In genomic region chr9:114681594-114682332, GRCh38 we compare ENCODE assay signal across 8 cellular contexts. TPM values are rescaled to one million over a fixed set of nuclear protein-coding genes. Genes with fewer than 3 reads are reported as not detected.
DNase-seq lines count a peak whose midpoint lies in the region; ATAC-seq, FAIRE-seq and TF ChIP-seq lines count a peak whose summit lies in the region.

Gene TEX48 (minus strand): TSS chr9:114682192. CDS start chr9:114671723, 10,469 bp downstream.

- DNase-seq in BE2C (peak; percentile 60), GM19239 (ENCODE audit: insufficient read length, low spot score) (peak; percentile 51), NCI-H774 (lab: John Stamatoyannopoulos, UW) (peak; percentile 15), midbrain (lab: John Stamatoyannopoulos, UW) (peak; percentile 30)
- DNase-seq in activated CD4-positive, alpha-beta T cell treated with anti-CD3 and anti-CD28 coated beads, Interleukin-2, amount 50 U/mL, for 1 hour, result peak; percentile 65
- peak; percentile 61 for DNase-seq in effector CD4-positive, alpha-beta T cell
- peak; percentile 61 to 71 for DNase-seq in stimulated activated CD8-positive, alpha-beta memory T cell treated with anti-CD3 and anti-CD28 coated beads, Interleukin-7, amount 100 ng/mL, for 4 hours (ENCODE audit: low read depth in 2 of 2)

- H3K4me1 ChIP-seq in BE2C, result no peaks in the 10 kb centered on the region

- no peak within 1 kb of the TSS for H3K4me3 ChIP-seq in BE2C (ENCODE audit: low read depth, low read length)

- H3K36me3 ChIP-seq in BE2C, result no peaks in the 10 kb centered on the region

- peaks cover 9% of the 10 kb centered on the region; the same call in 1 of the 2 replicates for H3K27me3 ChIP-seq in BE2C

- H3K9me3 ChIP-seq in BE2C, result no peaks in the 10 kb centered on the region

- FAIRE-seq in GM19239 (lab: Jason Lieb, UNC), result peak; percentile 77

- peak; percentile 82 for TF ChIP-seq CTCF in BE2C (IDR thresholded peaks at IDR 0.05; ENCODE audit: low read depth, low read length)

- ATAC-seq in HG03378 (IDR thresholded peaks at IDR 0.05; ENCODE audit: unreplicated experiment), result peak; percentile 70

RNA-seq across cellular contexts. Expression of gene TEX48, which starts in this region (rescaled TPM):
- polyA plus RNA-seq in BE2C (2012; ENCODE audit: insufficient read depth, insufficient read length, low read depth), result not detected

Comparison
In these comparisons a context has a peak if more than half of its experiments do, and no peak if none do; other contexts are left out.
1. DNase-seq: peak in every context shown above with its lines; median percentile 66 in stimulated activated CD8-positive, alpha-beta memory T cell treated with anti-CD3 and anti-CD28 coated beads, Interleukin-7, amount 100 ng/mL, for 4 hours; 65 in activated CD4-positive, alpha-beta T cell treated with anti-CD3 and anti-CD28 coated beads, Interleukin-2, amount 50 U/mL, for 1 hour; 61 in effector CD4-positive, alpha-beta T cell; 60 in BE2C; 51 in GM19239; 30 in midbrain; 15 in NCI-H774.